In genomic region chr20:23361108-23361650, GRCh38 we compare ENCODE assay signal across 8 cellular contexts. TPM values are rescaled to one million over a fixed set of nuclear protein-coding genes. Genes with fewer than 3 reads are reported as not detected.
DNase-seq lines count a peak whose midpoint lies in the region; ATAC-seq and TF ChIP-seq lines count a peak whose summit lies in the region.

No MANE protein-coding gene starts in this region.

- CTCF ChIA-PET in activated CD8-positive, alpha-beta T cell treated with anti-CD3 and anti-CD28 coated beads for 36 hours (lab: Charles Lee), result interaction anchor here (1.5 kb wide), 1 partner anchor 11 kb away, joined by 6 read pairs; no protein-coding TSS in a partner anchor

- peaks cover 17% of the 10 kb centered on the region for H3K36me3 Mint-ChIP-seq in activated CD8-positive, alpha-beta T cell treated with anti-CD3 and anti-CD28 coated beads for 36 hours (ENCODE audit: low read depth)

- peak overlapping the region; percentile 78 for H3K4me3 Mint-ChIP-seq in activated CD8-positive, alpha-beta T cell treated with anti-CD3 and anti-CD28 coated beads for 36 hours

- peaks cover 8 to 81% (median 53%) of the 10 kb centered on the region in 9 donors for H3K4me1 ChIP-seq in heart right ventricle
- peaks cover 49% of the 10 kb centered on the region for H3K4me1 ChIP-seq in psoas muscle

- H3K9me3 Mint-ChIP-seq in activated CD8-positive, alpha-beta T cell treated with anti-CD3 and anti-CD28 coated beads for 36 hours, result no peaks in the 10 kb centered on the region

- peaks cover 48% of the 10 kb centered on the region for H3K4me1 Mint-ChIP-seq in activated CD8-positive, alpha-beta T cell treated with anti-CD3 and anti-CD28 coated beads for 36 hours (ENCODE audit: low read depth)

- no peak for TF ChIP-seq CTCF in activated CD8-positive, alpha-beta T cell treated with anti-CD3 and anti-CD28 coated beads for 36 hours (IDR thresholded peaks at IDR 0.05)
- TF ChIP-seq CTCF in heart right ventricle (IDR thresholded peaks at IDR 0.05) (no peak), psoas muscle (IDR thresholded peaks at IDR 0.05) (no peak)

- ATAC-seq in Right ventricle myocardium superior (ENCODE audit: poor library complexity) (peak; percentile 19), heart right ventricle (peak; percentile 4 to 40 (median 28)), psoas muscle (peak in 1 of 4 donors; percentile 32), GM21381 (IDR thresholded peaks at IDR 0.05; ENCODE audit: unreplicated experiment) (no peak)
- ATAC-seq in activated CD8-positive, alpha-beta T cell treated with anti-CD3 and anti-CD28 coated beads for 36 hours, result peak; percentile 22
- ATAC-seq in activated CD4-positive, CD25-positive, alpha-beta regulatory T cell treated with anti-CD3 and anti-CD28 coated beads, Interleukin-2, amount 50 U/mL, for 24 hours, result no peak

- intact Hi-C loops in Right ventricle myocardium superior (cut with DNase I) (loop anchor here (5.0 kb wide), 1 partner anchor 61 kb away; the partner anchor contains the start of gene NAPB), cardiac septum (cut with DNase I) (loop anchor here (5.0 kb wide), 2 partner anchors 36 to 61 kb away; partner anchors contain the start of gene NAPB), heart right ventricle (cut with DNase I) (loop anchor here in 7 of 10 donors (5.0 to 10.0 kb wide), 5 partner anchors 54 to 274 kb away; partner anchors contain the start of genes NAPB (in 4 of the 7), CST3 (in 2 of the 7) and CST9 (in 1 of the 7)), psoas muscle (cut with DNase I) (loop anchor here in 1 of 2 donors (5.0 kb wide), 3 partner anchors 36 to 276 kb away; partner anchors contain the start of gene CST3)
- intact Hi-C loops in activated CD8-positive, alpha-beta T cell treated with anti-CD3 and anti-CD28 coated beads for 36 hours (cut with micrococcal nuclease), result loop anchor here (5.0 to 10.0 kb wide), 2 partner anchors 61 to 244 kb away; partner anchors contain the start of genes CST9 and NAPB

- H3K36me3 ChIP-seq in heart right ventricle, result peaks cover 0 to 21% (median 12%) of the 10 kb centered on the region in 9 donors
- peaks cover 0 to 20% of the 10 kb centered on the region in 2 donors for H3K36me3 ChIP-seq in psoas muscle (ENCODE audit: insufficient read depth in 1 of 2, low read depth in 1 of 2)

- H3K4me3 ChIP-seq in heart right ventricle (peak overlapping the region; percentile 50 to 93 (median 87)), psoas muscle (peak overlapping the region; percentile 77)

- 1% methylated on average over 15 to 27 of the region's 27 CpGs for WGBS in heart right ventricle, 2 donors
- WGBS in psoas muscle, 3 donors, result 0 to 1% (median 1%) methylated on average over 15 to 27 of the region's 27 CpGs

- H3K27ac Mint-ChIP-seq in activated CD8-positive, alpha-beta T cell treated with anti-CD3 and anti-CD28 coated beads for 36 hours, result peak overlapping the region; percentile 94

- H3K27me3 Mint-ChIP-seq in activated CD8-positive, alpha-beta T cell treated with anti-CD3 and anti-CD28 coated beads for 36 hours, result no peaks in the 10 kb centered on the region

- no peaks in the 10 kb centered on the region for H3K27me3 ChIP-seq in heart right ventricle
- no peaks in the 10 kb centered on the region for H3K27me3 ChIP-seq in psoas muscle (ENCODE audit: insufficient read depth in 3 of 3, low read length in 2 of 3)

- no peaks in the 10 kb centered on the region for H3K9me3 ChIP-seq in heart right ventricle
- H3K9me3 ChIP-seq in psoas muscle, result no peaks in the 10 kb centered on the region

- in situ Hi-C loops in G401 (cut with HindIII; ENCODE audit: low sequenced_read_pairs), result no loop called here

- DNase-seq in Right ventricle myocardium superior (no peak), cardiac septum (ENCODE audit: low spot score) (no peak), heart right ventricle (no peak), psoas muscle (no peak), G401 (ENCODE audit: low spot score) (no peak)
- no peak for DNase-seq in activated CD8-positive, alpha-beta T cell treated with anti-CD3 and anti-CD28 coated beads for 36 hours

- POLR2A ChIA-PET in activated CD8-positive, alpha-beta T cell treated with anti-CD3 and anti-CD28 coated beads for 36 hours (lab: Charles Lee), result interaction anchor here (0.6 to 4.6 kb wide), 3 partner anchors 10 to 61 kb away, joined by 3 to 43 read pairs (median 3); partner anchors contain the start of gene NXT1

- H3K27ac ChIP-seq in heart right ventricle, result peak overlapping the region; percentile 97 to 100 (median 100)
- H3K27ac ChIP-seq in psoas muscle, result peak overlapping the region; percentile 99

RNA-seq across cellular contexts. Expression of gene GZF1, which starts 0.8 kb away (rescaled TPM):
- total RNA-seq in Right ventricle myocardium superior (16.6 TPM), cardiac septum (25.7 TPM), heart right ventricle (10 to 100 TPM; 20.6 to 42.7 (median 28.8) TPM), psoas muscle (10 to 100 TPM in 3 of 4 donors, 1 to 10 TPM in 1; 9.7 to 20.7 (median 11.9) TPM)
- total RNA-seq in activated CD8-positive, alpha-beta T cell treated with anti-CD3 and anti-CD28 coated beads for 36 hours, result 10 to 100 TPM; 11.8 to 13.7 TPM
- polyA plus RNA-seq in heart right ventricle (10 to 100 TPM in 1 of 2 donors, 1 to 10 TPM in 1; 8.6 to 10.0 TPM), psoas muscle (10 to 100 TPM in 1 of 3 donors, 1 to 10 TPM in 2; 5.3 to 10.5 (median 6.8) TPM)
- 9.0 and 24.1 TPM in 2 replicates for total RNA-seq in G401 (2014; rRNA removed; shearing (Covaris generic))

RNA-seq across cellular contexts. Expression of gene NXT1, which starts 10.6 kb away (rescaled TPM):
- total RNA-seq in Right ventricle myocardium superior (6.6 TPM), cardiac septum (10.6 TPM), heart right ventricle (10 to 100 TPM in 2 of 10 donors, 1 to 10 TPM in 8; 4.5 to 12.9 (median 6.5) TPM), psoas muscle (10 to 100 TPM in 3 of 4 donors, 1 to 10 TPM in 1; 6.7 to 18.9 (median 11.1) TPM)
- 10 to 100 TPM; 35.8 to 37.8 TPM for total RNA-seq in activated CD8-positive, alpha-beta T cell treated with anti-CD3 and anti-CD28 coated beads for 36 hours
- polyA plus RNA-seq in heart right ventricle (10 to 100 TPM in 1 of 2 donors, 1 to 10 TPM in 1; 6.6 to 21.3 TPM), psoas muscle (10 to 100 TPM in 2 of 3 donors, 1 to 10 TPM in 1; 8.9 to 29.9 (median 11.4) TPM)
- 54.8 and 80.7 TPM in 2 replicates for total RNA-seq in G401 (2014; rRNA removed; shearing (Covaris generic))

Comparison
In these comparisons a context has a peak if more than half of its experiments do, and no peak if none do; other contexts are left out.
1. ATAC-seq: peak in Right ventricle myocardium superior (single experiment), activated CD8-positive, alpha-beta T cell treated with anti-CD3 and anti-CD28 coated beads for 36 hours (single experiment) and heart right ventricle (8 of 8); none in activated CD4-positive, CD25-positive, alpha-beta regulatory T cell treated with anti-CD3 and anti-CD28 coated beads, Interleukin-2, amount 50 U/mL, for 24 hours (0 of 2) and GM21381 (single experiment).